In genomic region chr2:43088148-43089073, GRCh38 we compare ENCODE assay signal across 11 cellular contexts.
DNase-seq lines count a peak whose midpoint lies in the region; ATAC-seq, FAIRE-seq and TF ChIP-seq lines count a peak whose summit lies in the region.
"Had no signal": no experiment of that assay in that cellular context is flagged by ENCODE, and none has a peak within 500 bp of the region (broad histone marks: within the 10 kb centered on the region; RNA-seq: fewer than 3 reads in every experiment).

No MANE protein-coding gene starts in this region.

- peak; percentile 60 for FAIRE-seq in G401.6 (lab: Jason Lieb, UNC)

- ATAC-seq in gastrocnemius medialis (no peak), GM21619 (IDR thresholded peaks at IDR 0.05; ENCODE audit: unreplicated experiment) (no peak), GM19455 (IDR thresholded peaks at IDR 0.05; ENCODE audit: unreplicated experiment) (no peak), GM19023 (IDR thresholded peaks at IDR 0.05; ENCODE audit: unreplicated experiment) (no peak)
- ATAC-seq: activated CD4-positive, CD25-positive, alpha-beta regulatory T cell treated with anti-CD3 and anti-CD28 coated beads, Interleukin-2, amount 50 U/mL, for 24 hours had no signal

- H3K27me3 ChIP-seq in ascending aorta (no peaks in the 10 kb centered on the region), right atrium auricular region (no peaks in the 10 kb centered on the region), gastrocnemius medialis (no peaks in the 10 kb centered on the region)

- TF ChIP-seq CTCF in ascending aorta (IDR thresholded peaks at IDR 0.05): no peak
- no peak for TF ChIP-seq CTCF in right atrium auricular region (IDR thresholded peaks at IDR 0.05)
- no peak for TF ChIP-seq CTCF in gastrocnemius medialis (IDR thresholded peaks at IDR 0.05 in 4 of 5, conservative IDR thresholded peaks at IDR 0.05 in 1 of 5)

- H3K27ac ChIP-seq in ascending aorta (peak overlapping the region; percentile 96 to 97), right atrium auricular region (peak overlapping the region; percentile 91 to 93), gastrocnemius medialis (peak overlapping the region; percentile 78 to 90 (median 86))

- intact Hi-C loops in ascending aorta (cut with DNase I) (no loop called here), gastrocnemius medialis (cut with DNase I; ENCODE audit: low total_unique reads) (loop anchor here (5.0 kb wide), 1 partner anchor 394 kb away; no protein-coding TSS in a partner anchor)

- in situ Hi-C loops in gastrocnemius medialis (cut with MboI; ENCODE audit: low sequenced_read_pairs in 4 of 4): no loop called here

- H3K9me3 ChIP-seq in ascending aorta (peaks cover 0 to 12% of the 10 kb centered on the region in 2 donors), right atrium auricular region (peaks cover 0 to 12% of the 10 kb centered on the region in 2 donors), gastrocnemius medialis (peaks cover 0 to 6% (median 0%) of the 10 kb centered on the region in 3 donors)

- no peak for DNase-seq in ascending aorta (ENCODE audit: low spot score in 2 of 2)
- no peak for DNase-seq in right atrium auricular region (ENCODE audit: low spot score)
- no peak for DNase-seq in gastrocnemius medialis
- DNase-seq in HuH-7 (ENCODE audit: low spot score): no peak
- DNase-seq: C1 segment of cervical spinal cord, NCI-H1436 had no signal

- TF ChIP-seq POLR2A in gastrocnemius medialis (IDR thresholded peaks at IDR 0.05): no peak

- peaks cover 27 to 45% of the 10 kb centered on the region in 2 donors for H3K4me1 ChIP-seq in ascending aorta
- peaks cover 0 to 44% of the 10 kb centered on the region in 2 donors for H3K4me1 ChIP-seq in right atrium auricular region
- H3K4me1 ChIP-seq in gastrocnemius medialis: peaks cover 40 to 41% of the 10 kb centered on the region in 2 donors

- H3K36me3 ChIP-seq in ascending aorta (no peaks in the 10 kb centered on the region), right atrium auricular region (no peaks in the 10 kb centered on the region), gastrocnemius medialis (no peaks in the 10 kb centered on the region)

- no peak overlapping the region for H3K4me3 ChIP-seq in ascending aorta
- H3K4me3 ChIP-seq in right atrium auricular region: no peak overlapping the region
- H3K4me3 ChIP-seq in gastrocnemius medialis: no peak overlapping the region
